ENCODE assay signal across 11 cellular contexts in genomic region chr17:9432867-9433495, GRCh38.
DNase-seq lines count a peak whose midpoint lies in the region; ATAC-seq and TF ChIP-seq lines count a peak whose summit lies in the region.
"Had no signal": no experiment of that assay in that cellular context is flagged by ENCODE, and none has a peak within 500 bp of the region (broad histone marks: within the 10 kb centered on the region; RNA-seq: fewer than 3 reads in every experiment).

No MANE protein-coding gene starts in this region.

- peaks cover 41% of the 10 kb centered on the region for H3K4me1 ChIP-seq in vagina
- H3K4me1 ChIP-seq: parathyroid adenoma had no signal

- H3K27ac Mint-ChIP-seq in activated T-helper 17 cell treated with anti-CD3 and anti-CD28 coated beads, Interleukin-2, amount 50 U/mL, for 72 hours: peak overlapping the region; percentile 45

- ATAC-seq in left ventricle myocardium superior (peak; percentile 20), Right ventricle myocardium inferior (no peak)
- peak; percentile 84 for ATAC-seq in activated T-helper 17 cell treated with anti-CD3 and anti-CD28 coated beads, Interleukin-2, amount 50 U/mL, for 72 hours (replicated peaks)

- peak overlapping the region; percentile 75 for H3K27ac ChIP-seq in vagina
- H3K27ac ChIP-seq: parathyroid adenoma had no signal

- intact Hi-C loops in left ventricle myocardium superior (cut with micrococcal nuclease) (no loop called here), Right ventricle myocardium inferior (cut with DNase I) (no loop called here), vagina (cut with DNase I) (no loop called here)

- TF ChIP-seq CTCF in vagina (IDR thresholded peaks at IDR 0.05) (no peak), GM20000 (IDR thresholded peaks at IDR 0.05; ENCODE audit: extremely low read depth, missing control alignments) (no peak)

- H3K27me3 ChIP-seq in vagina: no peaks in the 10 kb centered on the region

- peaks cover 16% of the 10 kb centered on the region for H3K4me1 Mint-ChIP-seq in activated T-helper 17 cell treated with anti-CD3 and anti-CD28 coated beads, Interleukin-2, amount 50 U/mL, for 72 hours

- no peaks in the 10 kb centered on the region for H3K36me3 ChIP-seq in vagina

- H3K27me3 Mint-ChIP-seq in activated T-helper 17 cell treated with anti-CD3 and anti-CD28 coated beads, Interleukin-2, amount 50 U/mL, for 72 hours: no peaks in the 10 kb centered on the region

- peaks cover 8% of the 10 kb centered on the region for H3K36me3 Mint-ChIP-seq in activated T-helper 17 cell treated with anti-CD3 and anti-CD28 coated beads, Interleukin-2, amount 50 U/mL, for 72 hours (ENCODE audit: low read depth)

- DNase-seq in left ventricle myocardium superior: no peak
- no peak for DNase-seq in Right ventricle myocardium inferior (ENCODE audit: missing footprints)
- DNase-seq in myocyte (ENCODE audit: low read depth): peak; percentile 60
- DNase-seq in vagina (ENCODE audit: extremely low spot score in 2 of 2): no peak
- no peak for DNase-seq in SHP77 treated with DMSO at 0.1 percent for 48 hours (lab: John Stamatoyannopoulos, UW)
- DNase-seq in NCI-H128 (lab: John Stamatoyannopoulos, UW; ENCODE audit: unreplicated experiment): no peak
- no peak for DNase-seq in GM20000 (ENCODE audit: low spot score)
- DNase-seq: activated CD4-positive, alpha-beta T cell treated with anti-CD3 and anti-CD28 coated beads for 4 hours; NCI-H1105 treated with DMSO at 0.1 percent for 48 hours had no signal

- no peak overlapping the region for H3K4me3 ChIP-seq in vagina

- H3K9me3 ChIP-seq in vagina: no peaks in the 10 kb centered on the region

- no peaks in the 10 kb centered on the region for H3K9me3 Mint-ChIP-seq in activated T-helper 17 cell treated with anti-CD3 and anti-CD28 coated beads, Interleukin-2, amount 50 U/mL, for 72 hours

- peak overlapping the region; percentile 58 for H3K4me3 Mint-ChIP-seq in activated T-helper 17 cell treated with anti-CD3 and anti-CD28 coated beads, Interleukin-2, amount 50 U/mL, for 72 hours

- no peak for TF ChIP-seq POLR2A in vagina (IDR thresholded peaks at IDR 0.05)
